14 cellular contexts compared by ENCODE assay signal in genomic region chr7:108468246-108468645, GRCh38.
"Had no signal": no experiment of that assay in that cellular context is flagged by ENCODE, and none has a peak within 500 bp of the region (broad histone marks: within the 10 kb centered on the region; RNA-seq: fewer than 3 reads in every experiment).

No MANE protein-coding gene starts in this region.

- H3K4me2 ChIP-seq: hepatocyte had no signal

- H3K4me3 ChIP-seq: cardiac muscle cell, hepatocyte, right atrium auricular region, transverse colon had no signal

- H3K36me3 ChIP-seq: right atrium auricular region, transverse colon had no signal

- H3K27me3 ChIP-seq: cardiac muscle cell, hepatocyte, right atrium auricular region, transverse colon had no signal

- FAIRE-seq: colon, small intestine, TTC549 had no signal

- H3K9me3 ChIP-seq: right atrium auricular region, transverse colon had no signal

- H3K79me2 ChIP-seq: hepatocyte had no signal

- H3K27ac ChIP-seq: cardiac muscle cell, hepatocyte, right atrium auricular region, transverse colon had no signal

- H3K4me1 ChIP-seq: right atrium auricular region, transverse colon had no signal

- DNase-seq: activated CD4-positive, alpha-beta T cell treated with anti-CD3 and anti-CD28 coated beads, Interleukin-2, amount 10 ng/mL, durations not matched to agents 7 days and 5 days; activated CD4-positive, CD25-positive, alpha-beta regulatory T cell; activated CD8-positive, alpha-beta memory T cell treated with anti-CD3 and anti-CD28 coated beads for 24 hours; activated naive CD4-positive, alpha-beta T cell treated with anti-CD3 and anti-CD28 coated beads for 36 hours; foreskin melanocyte; small intestine; substantia nigra; T-helper 2 cell; transverse colon had no signal

- H2AFZ ChIP-seq: hepatocyte had no signal
